ENCODE assay signal across 29 cellular contexts in the genomic region with DNA sequence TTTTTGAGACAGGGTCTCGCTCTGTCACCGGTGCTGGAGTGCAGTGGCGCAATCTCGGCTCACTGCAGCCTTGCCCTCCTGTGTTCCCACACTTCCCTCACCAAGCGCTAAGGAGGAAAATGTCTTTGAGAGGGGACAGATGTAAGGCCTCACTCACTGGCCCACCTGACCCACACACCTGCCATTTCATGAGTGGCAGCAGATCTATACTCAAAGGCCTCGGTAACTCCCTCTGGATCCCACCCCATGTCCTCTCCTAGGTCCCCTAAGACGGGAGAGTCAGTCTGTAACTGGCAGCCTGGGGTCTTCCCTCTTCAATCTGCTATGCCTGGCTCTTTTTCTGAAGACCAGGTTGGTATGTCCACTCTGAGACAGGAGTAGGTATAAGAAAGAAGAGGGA. TPM values are rescaled to one million over a fixed set of nuclear protein-coding genes. Genes with fewer than 3 reads are reported as not detected.
DNase-seq lines count a peak whose midpoint lies in the region; ATAC-seq and TF ChIP-seq lines count a peak whose summit lies in the region.
"Had no signal": no experiment of that assay in that cellular context is flagged by ENCODE, and none has a peak within 500 bp of the region (broad histone marks: within the 10 kb centered on the region; RNA-seq: fewer than 3 reads in every experiment).

No MANE protein-coding gene starts in this region.

- H3K4me3 ChIP-seq in OCI-LY3 (ENCODE audit: low read length) (no peak overlapping the region), neural cell (ENCODE audit: low read length) (no peak overlapping the region)
- H3K4me3 ChIP-seq: PC-9, SJCRH30 had no signal

- no peak for TF ChIP-seq CTCF in OCI-LY3 (IDR thresholded peaks at IDR 0.05; ENCODE audit: low read depth, low read length)
- no peak for TF ChIP-seq CTCF in neural cell (IDR thresholded peaks at IDR 0.05; ENCODE audit: poor library complexity, severe bottlenecking)

- H3K9me3 ChIP-seq in OCI-LY3 (ENCODE audit: insufficient read depth, low read length) (no peaks in the 10 kb centered on the region), neural cell (ENCODE audit: low read length) (no peaks in the 10 kb centered on the region)
- H3K9me3 ChIP-seq: BE2C, SJCRH30 had no signal

- H3K27me3 ChIP-seq in OCI-LY3 (ENCODE audit: low read depth, low read length) (no peaks in the 10 kb centered on the region), neural cell (ENCODE audit: insufficient read depth, low read depth, low read length) (no peaks in the 10 kb centered on the region)
- H3K27me3 ChIP-seq: BE2C, SJCRH30 had no signal

- no peaks in the 10 kb centered on the region for H3F3A ChIP-seq in neural cell (ENCODE audit: insufficient read depth, low read length, poor library complexity, severe bottlenecking)

- no peaks in the 10 kb centered on the region for H3K36me3 Mint-ChIP-seq in activated CD8-positive, alpha-beta memory T cell treated with anti-CD3 and anti-CD28 coated beads, Interleukin-2, amount 10 ng/mL, durations not matched to agents 7 days and 5 days
- H3K36me3 Mint-ChIP-seq: CD4-positive, CD25-positive, alpha-beta regulatory T cell had no signal

- no peaks in the 10 kb centered on the region for H3K9me3 Mint-ChIP-seq in activated CD8-positive, alpha-beta memory T cell treated with anti-CD3 and anti-CD28 coated beads, Interleukin-2, amount 10 ng/mL, durations not matched to agents 7 days and 5 days (ENCODE audit: low read depth)

- H3K9ac ChIP-seq in OCI-LY3 (ENCODE audit: low read length) = no peak overlapping the region
- no peak overlapping the region for H3K9ac ChIP-seq in neural cell (ENCODE audit: low read length)

- no peak for ATAC-seq in activated CD8-positive, alpha-beta memory T cell treated with anti-CD3 and anti-CD28 coated beads, Interleukin-2, amount 10 ng/mL, durations not matched to agents 7 days and 5 days
- no peak for ATAC-seq in HG03280 (IDR thresholded peaks at IDR 0.05; ENCODE audit: unreplicated experiment)
- ATAC-seq: HCT116, Right ventricle myocardium inferior had no signal

- H3K27ac Mint-ChIP-seq in activated CD8-positive, alpha-beta memory T cell treated with anti-CD3 and anti-CD28 coated beads, Interleukin-2, amount 10 ng/mL, durations not matched to agents 7 days and 5 days = no peak overlapping the region

- H3K79me2 ChIP-seq in OCI-LY3 (ENCODE audit: low read length) = no peaks in the 10 kb centered on the region
- H3K79me2 ChIP-seq in neural cell (replicated peaks; ENCODE audit: insufficient read depth, low read length) = no peaks in the 10 kb centered on the region

- H3K27ac ChIP-seq in OCI-LY3 (ENCODE audit: low read length) (no peak overlapping the region), neural cell (ENCODE audit: low read length) (peak overlapping the region; percentile 100)
- H3K27ac ChIP-seq: PC-9, SJCRH30 had no signal

- H3K36me3 ChIP-seq in OCI-LY3 (replicated peaks; ENCODE audit: low read depth, low read length) (no peaks in the 10 kb centered on the region), neural cell (ENCODE audit: insufficient read depth, low read length) (no peaks in the 10 kb centered on the region)
- H3K36me3 ChIP-seq: BE2C, SJCRH30 had no signal

- H3K4me1 ChIP-seq in OCI-LY3 (ENCODE audit: low read length) = peaks cover 58% of the 10 kb centered on the region

- peak; percentile 25 for DNase-seq in activated CD8-positive, alpha-beta memory T cell treated with anti-CD3 and anti-CD28 coated beads, Interleukin-2, amount 10 ng/mL, durations not matched to agents 7 days and 5 days
- no peak for DNase-seq in activated CD8-positive, alpha-beta memory T cell treated with anti-CD3 and anti-CD28 coated beads for 24 hours
- DNase-seq in KBM-7 = no peak
- DNase-seq in NCI-H2227 (lab: John Stamatoyannopoulos, UW; ENCODE audit: unreplicated experiment) = no peak
- DNase-seq: 8988T; ACHN; BE2C; CD4-positive, CD25-positive, alpha-beta regulatory T cell; DMS153; DND-41; Kasumi-1; NCI-H1105; NCI-H1436 treated with DMSO at 0.1 percent for 48 hours; NCI-H1930; NCI-H2107; NCI-H446; NCI-H524 treated with DMSO at 0.1 percent for 48 hours; NCI-H774; NK-92 treated with Interleukin-12 subunit alpha and Interleukin-12 subunit beta, amount 100 ng/mL, for 24 hours; PC-9; SJCRH30 had no signal

- TF ChIP-seq EP300 in neural cell (conservative IDR thresholded peaks at IDR 0.05; ENCODE audit: poor library complexity, severe bottlenecking) = no peak

- H3K27me3 Mint-ChIP-seq in activated CD8-positive, alpha-beta memory T cell treated with anti-CD3 and anti-CD28 coated beads, Interleukin-2, amount 10 ng/mL, durations not matched to agents 7 days and 5 days = no peaks in the 10 kb centered on the region

- in situ Hi-C loops in KBM-7 (cut with MboI; ENCODE audit: low pct_unique_long_range_greater_than_20kb, low sequenced_read_pairs) = no loop called here

- no peaks in the 10 kb centered on the region for H3K9me2 ChIP-seq in neural cell (ENCODE audit: insufficient read depth, low read length)

- CTCF ChIA-PET in activated CD8-positive, alpha-beta memory T cell treated with anti-CD3 and anti-CD28 coated beads, Interleukin-2, amount 10 ng/mL, durations not matched to agents 7 days and 5 days (lab: Charles Lee) = interaction anchor here (1.3 kb wide), 1 partner anchor 9 kb away, joined by 3 read pairs; no protein-coding TSS in a partner anchor

- H2AFZ ChIP-seq in OCI-LY3 (ENCODE audit: low read depth, low read length) = no peak overlapping the region
- no peak overlapping the region for H2AFZ ChIP-seq in neural cell (ENCODE audit: low read depth, low read length)
- H2AFZ ChIP-seq: PC-9 had no signal

- H3K4me3 Mint-ChIP-seq in activated CD8-positive, alpha-beta memory T cell treated with anti-CD3 and anti-CD28 coated beads, Interleukin-2, amount 10 ng/mL, durations not matched to agents 7 days and 5 days = no peak overlapping the region
- H3K4me3 Mint-ChIP-seq: CD4-positive, CD25-positive, alpha-beta regulatory T cell had no signal

- H3K4me2 ChIP-seq in OCI-LY3 (ENCODE audit: low read length) (peak overlapping the region; percentile 81), neural cell (ENCODE audit: low read length) (no peak overlapping the region)

- peaks cover 15% of the 10 kb centered on the region for H3K4me1 Mint-ChIP-seq in activated CD8-positive, alpha-beta memory T cell treated with anti-CD3 and anti-CD28 coated beads, Interleukin-2, amount 10 ng/mL, durations not matched to agents 7 days and 5 days

- no peaks in the 10 kb centered on the region for H4K20me1 ChIP-seq in OCI-LY3 (ENCODE audit: insufficient read depth, low read length)
- H4K20me1 ChIP-seq in neural cell (ENCODE audit: insufficient read depth) = no peaks in the 10 kb centered on the region

- no peak for TF ChIP-seq RAD21 in neural cell (conservative IDR thresholded peaks at IDR 0.05)

TF ChIP-seq in neural cell, 6 proteins besides CTCF, POLR2A, EP300 and RAD21:
- TF ChIP-seq POLR2AphosphoS5 (IDR thresholded peaks at IDR 0.05) (no peak), MXI1 (conservative IDR thresholded peaks at IDR 0.05; ENCODE audit: poor library complexity, severe bottlenecking) (no peak), SMC3 (conservative IDR thresholded peaks at IDR 0.05; ENCODE audit: poor library complexity) (no peak), EZH2 (IDR thresholded peaks at IDR 0.05; ENCODE audit: borderline replicate concordance, insufficient read depth, low read length, poor library complexity, severe bottlenecking) (no peak), TAF1 (IDR thresholded peaks at IDR 0.05; ENCODE audit: low read depth) (no peak)
- TF ChIP-seq, protein P1, sequence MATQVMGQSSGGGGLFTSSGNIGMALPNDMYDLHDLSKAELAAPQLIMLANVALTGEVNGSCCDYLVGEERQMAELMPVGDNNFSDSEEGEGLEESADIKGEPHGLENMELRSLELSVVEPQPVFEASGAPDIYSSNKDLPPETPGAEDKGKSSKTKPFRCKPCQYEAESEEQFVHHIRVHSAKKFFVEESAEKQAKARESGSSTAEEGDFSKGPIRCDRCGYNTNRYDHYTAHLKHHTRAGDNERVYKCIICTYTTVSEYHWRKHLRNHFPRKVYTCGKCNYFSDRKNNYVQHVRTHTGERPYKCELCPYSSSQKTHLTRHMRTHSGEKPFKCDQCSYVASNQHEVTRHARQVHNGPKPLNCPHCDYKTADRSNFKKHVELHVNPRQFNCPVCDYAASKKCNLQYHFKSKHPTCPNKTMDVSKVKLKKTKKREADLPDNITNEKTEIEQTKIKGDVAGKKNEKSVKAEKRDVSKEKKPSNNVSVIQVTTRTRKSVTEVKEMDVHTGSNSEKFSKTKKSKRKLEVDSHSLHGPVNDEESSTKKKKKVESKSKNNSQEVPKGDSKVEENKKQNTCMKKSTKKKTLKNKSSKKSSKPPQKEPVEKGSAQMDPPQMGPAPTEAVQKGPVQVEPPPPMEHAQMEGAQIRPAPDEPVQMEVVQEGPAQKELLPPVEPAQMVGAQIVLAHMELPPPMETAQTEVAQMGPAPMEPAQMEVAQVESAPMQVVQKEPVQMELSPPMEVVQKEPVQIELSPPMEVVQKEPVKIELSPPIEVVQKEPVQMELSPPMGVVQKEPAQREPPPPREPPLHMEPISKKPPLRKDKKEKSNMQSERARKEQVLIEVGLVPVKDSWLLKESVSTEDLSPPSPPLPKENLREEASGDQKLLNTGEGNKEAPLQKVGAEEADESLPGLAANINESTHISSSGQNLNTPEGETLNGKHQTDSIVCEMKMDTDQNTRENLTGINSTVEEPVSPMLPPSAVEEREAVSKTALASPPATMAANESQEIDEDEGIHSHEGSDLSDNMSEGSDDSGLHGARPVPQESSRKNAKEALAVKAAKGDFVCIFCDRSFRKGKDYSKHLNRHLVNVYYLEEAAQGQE (IDR thresholded peaks at IDR 0.05; ENCODE audit: borderline replicate concordance) = no peak
TF ChIP-seq in neural cell: peak in this region for 0.

RNA-seq across cellular contexts. Expression of gene TMEM247, which starts 12.9 kb away (rescaled TPM):
- not detected for total RNA-seq in activated CD8-positive, alpha-beta memory T cell treated with anti-CD3 and anti-CD28 coated beads, Interleukin-2, amount 10 ng/mL, durations not matched to agents 7 days and 5 days
- polyA plus RNA-seq in neural cell = not detected in 2 replicates
- polyA minus RNA-seq in neural cell = not detected in 2 replicates
- total RNA-seq: CD4-positive, CD25-positive, alpha-beta regulatory T cell; H4; M059J; PC-9; Right ventricle myocardium inferior; RPMI7951; SJCRH30 had no signal
- polyA plus RNA-seq: CD4-positive, CD25-positive, alpha-beta regulatory T cell had no signal

RNA-seq across cellular contexts. Expression of gene RHOQ, which starts 50.0 kb away (rescaled TPM):
- 10 to 100 TPM; 11.4 to 14.5 TPM for total RNA-seq in activated CD8-positive, alpha-beta memory T cell treated with anti-CD3 and anti-CD28 coated beads, Interleukin-2, amount 10 ng/mL, durations not matched to agents 7 days and 5 days
- 39.4 and 45.1 TPM in 2 replicates for polyA plus RNA-seq in neural cell
- 44.7 and 44.8 TPM in 2 replicates for polyA minus RNA-seq in neural cell

RNA-seq across cellular contexts. Expression of gene ATP6V1E2, which starts 50.1 kb away (rescaled TPM):
- total RNA-seq in activated CD8-positive, alpha-beta memory T cell treated with anti-CD3 and anti-CD28 coated beads, Interleukin-2, amount 10 ng/mL, durations not matched to agents 7 days and 5 days = 1 to 10 TPM; 6.0 to 8.2 TPM
- 4.3 and 5.6 TPM in 2 replicates for polyA plus RNA-seq in neural cell
- 8.2 and 10.0 TPM in 2 replicates for polyA minus RNA-seq in neural cell
